ENCODE assay signal across 15 cellular contexts in the genomic region with DNA sequence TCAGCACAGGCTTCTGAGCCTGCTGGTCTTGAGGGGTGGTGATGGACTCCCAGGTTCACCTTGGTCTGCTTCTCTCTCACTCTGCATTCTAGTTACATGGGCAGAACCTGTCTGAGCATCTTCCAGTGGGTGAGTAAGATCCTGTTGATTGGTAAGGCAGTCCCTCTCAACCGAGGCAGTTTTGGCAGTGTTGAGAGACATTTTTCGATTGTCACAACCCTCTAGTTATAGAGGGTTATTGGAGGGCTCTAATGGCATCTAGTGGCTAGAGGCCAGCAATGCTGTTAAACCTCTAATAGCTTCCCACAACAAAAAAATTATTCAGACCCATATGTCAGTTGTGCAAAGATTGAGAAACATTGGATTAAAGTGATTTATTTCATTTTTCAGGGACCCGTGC. TPM values are rescaled to one million over a fixed set of nuclear protein-coding genes. Genes with fewer than 3 reads are reported as not detected.
DNase-seq lines count a peak whose midpoint lies in the region; ATAC-seq and TF ChIP-seq lines count a peak whose summit lies in the region.
"Had no signal": no experiment of that assay in that cellular context is flagged by ENCODE, and none has a peak within 500 bp of the region (broad histone marks: within the 10 kb centered on the region; RNA-seq: fewer than 3 reads in every experiment).

No MANE protein-coding gene starts in this region.

- H3K4me3 ChIP-seq in GM12864 (ENCODE audit: low read depth, low read length), result no peak overlapping the region
- no peak overlapping the region for H3K4me3 ChIP-seq in OCI-LY7 (ENCODE audit: low read depth, low read length, poor library complexity, severe bottlenecking)
- no peak overlapping the region for H3K4me3 ChIP-seq in PC-9
- H3K4me3 ChIP-seq: mucosa of descending colon, SK-N-MC, tibial artery had no signal

- no peaks in the 10 kb centered on the region for H3K36me3 Mint-ChIP-seq in naive B cell

- H3F3A ChIP-seq in PC-9 (ENCODE audit: insufficient read depth, low read depth), result no peaks in the 10 kb centered on the region

- H2AFZ ChIP-seq in OCI-LY7 (ENCODE audit: low read length), result no peak overlapping the region
- no peak overlapping the region for H2AFZ ChIP-seq in PC-9

- DNase-seq in activated CD4-positive, CD25-positive, alpha-beta regulatory T cell treated with anti-CD3 and anti-CD28 coated beads, Interleukin-2, amount 50 U/mL, for 72 hours, result no peak
- DNase-seq in GM12864 (ENCODE audit: low read depth), result no peak
- DNase-seq in OCI-LY7 (ENCODE audit: low spot score), result peak; percentile 67
- DNase-seq in naive B cell, result no peak
- no peak for DNase-seq in PC-9
- no peak for DNase-seq in stimulated activated naive CD4-positive, alpha-beta T cell treated with Interleukin-2 at 50 U/mL for 16 hours (lab: John Stamatoyannopoulos, UW)
- no peak for DNase-seq in left cardiac atrium
- DNase-seq: kidney, NCI-H187 treated with DMSO at 0.1 percent for 48 hours had no signal

- BruUV-seq in OCI-LY7 (replicated peaks; lab: Mats Ljungman, UMichigan), result no TSS peak
- no TSS peak for BruUV-seq in PC-9 (replicated peaks; lab: Mats Ljungman, UMichigan)

- H3K27me3 ChIP-seq in PC-9 (ENCODE audit: insufficient read depth, low read depth), result no peaks in the 10 kb centered on the region
- H3K27me3 ChIP-seq: tibial artery had no signal

- H3K9me2 ChIP-seq in OCI-LY7 (ENCODE audit: insufficient read depth, low read length), result no peaks in the 10 kb centered on the region
- H3K9me2 ChIP-seq in PC-9 (ENCODE audit: insufficient read depth), result no peaks in the 10 kb centered on the region

- H3K36me3 ChIP-seq in OCI-LY7 (ENCODE audit: insufficient read depth, low read length), result no peaks in the 10 kb centered on the region
- H3K36me3 ChIP-seq in PC-9 (ENCODE audit: low read depth), result no peaks in the 10 kb centered on the region
- H3K36me3 ChIP-seq: tibial artery had no signal

- intact Hi-C loops in OCI-LY7 (cut with micrococcal nuclease; ENCODE audit: unreplicated experiment) (loop anchor here (1.0 kb wide), 1 partner anchor 125 kb away; no protein-coding TSS in a partner anchor), PC-9 (cut with micrococcal nuclease; ENCODE audit: unreplicated experiment) (loop anchor here (2.0 kb wide), 1 partner anchor 358 kb away; no protein-coding TSS in a partner anchor), left cardiac atrium (cut with DNase I) (loop anchor here in 1 of 2 donors (10.0 kb wide), 1 partner anchor 360 kb away; no protein-coding TSS in a partner anchor)

- 0 out of 2 replicates have a peak, but pooled peaks cover 4% of the 10 kb centered on the region for H4K20me1 ChIP-seq in OCI-LY7 (ENCODE audit: insufficient read depth, low read length)
- H4K20me1 ChIP-seq in PC-9 (ENCODE audit: insufficient read depth), result 0 out of 2 replicates have a peak, but pooled peaks cover 3% of the 10 kb centered on the region

- CTCF ChIA-PET in OCI-LY7 (lab: Charles Lee; ENCODE audit: unreplicated experiment), result interaction anchor here (2.0 to 2.8 kb wide), 4 partner anchors 9 to 167 kb away, joined by 7 to 23 read pairs (median 12); no protein-coding TSS in a partner anchor
- CTCF ChIA-PET in PC-9 (lab: Charles Lee), result interaction anchor here (0.6 to 1.4 kb wide), 4 partner anchors 29 to 303 kb away, joined by 3 to 14 read pairs (median 5); no protein-coding TSS in a partner anchor

- H3K4me1 ChIP-seq in OCI-LY7 (ENCODE audit: insufficient read depth, low read length, poor library complexity, severe bottlenecking), result peaks cover 69% of the 10 kb centered on the region
- no peaks in the 10 kb centered on the region for H3K4me1 ChIP-seq in PC-9 (replicated peaks; ENCODE audit: insufficient read depth)

- TF ChIP-seq CTCF in GM12864 (IDR thresholded peaks at IDR 0.05; ENCODE audit: low read depth, low read length, missing control alignments), result peak; percentile 44
- TF ChIP-seq CTCF in OCI-LY7 (conservative IDR thresholded peaks at IDR 0.05; ENCODE audit: low read length), result no peak; the same call in 1 of the 2 replicates
- TF ChIP-seq CTCF in PC-9 (conservative IDR thresholded peaks at IDR 0.05), result no peak

- peak overlapping the region in 6 of 8 donors; percentile 9 to 80 (median 44) for H3K4me3 Mint-ChIP-seq in naive B cell

- H3K27ac ChIP-seq in OCI-LY7 (ENCODE audit: low read depth, low read length, poor library complexity, severe bottlenecking) (peak overlapping the region; percentile 7), PC-9 (no peak overlapping the region)
- H3K27ac ChIP-seq: HL-60, SK-N-MC, tibial artery had no signal

- H3K79me2 ChIP-seq in OCI-LY7 (ENCODE audit: insufficient read depth, low read depth, low read length) (peaks cover 51% of the 10 kb centered on the region; the same call in 1 of the 2 replicates), PC-9 (ENCODE audit: low read depth) (no peaks in the 10 kb centered on the region)

- POLR2A ChIA-PET in OCI-LY7 (lab: Charles Lee), result interaction anchor here (1.5 to 4.7 kb wide), 4 partner anchors 17 to 167 kb away, joined by 3 to 31 read pairs (median 16); no protein-coding TSS in a partner anchor
- POLR2A ChIA-PET in PC-9 (lab: Charles Lee; ENCODE audit: unreplicated experiment), result no interaction called here

- peak; percentile 43 to 52 for ATAC-seq in activated CD4-positive, CD25-positive, alpha-beta regulatory T cell treated with anti-CD3 and anti-CD28 coated beads, Interleukin-2, amount 50 U/mL, for 24 hours
- ATAC-seq in naive B cell (ENCODE audit: low read depth in 2 of 2), result peak; percentile 55
- ATAC-seq in left cardiac atrium, result no peak

- H3K4me2 ChIP-seq in OCI-LY7 (ENCODE audit: low read length) (peak overlapping the region; percentile 10), PC-9 (no peak overlapping the region)

- H3K4me1 Mint-ChIP-seq in naive B cell, result peaks cover 73 to 96% (median 92%) of the 10 kb centered on the region in 3 donors

- peak overlapping the region; percentile 66 to 100 (median 86) for H3K27ac Mint-ChIP-seq in naive B cell

- H3K27me3 Mint-ChIP-seq in naive B cell, result no peaks in the 10 kb centered on the region
- H3K27me3 Mint-ChIP-seq: progenitor cell of endocrine pancreas had no signal

- H3K9me3 ChIP-seq in OCI-LY7 (ENCODE audit: low read length), result no peaks in the 10 kb centered on the region
- no peaks in the 10 kb centered on the region for H3K9me3 ChIP-seq in PC-9 (ENCODE audit: insufficient read depth, low read depth)
- H3K9me3 ChIP-seq: mucosa of descending colon, tibial artery had no signal

- H3K9me3 Mint-ChIP-seq in naive B cell, result no peaks in the 10 kb centered on the region

RNA-seq across cellular contexts. Expression of a gene that starts 9.3 kb away (rescaled TPM):
- 39.1 and 60.8 TPM in 2 replicates for total RNA-seq in OCI-LY7 (2014; rRNA removed; shearing (Covaris generic))
- 58.4 and 68.0 TPM in 2 replicates for total RNA-seq in OCI-LY7 (2022)
- 10 to 100 TPM in 5 of 6 donors, 1 to 10 TPM in 1; 9.7 to 41.3 (median 29.6) TPM for polyA plus RNA-seq in naive B cell (ENCODE audit: low read depth in 6 of 6)
- 33.5 and 37.7 TPM in 2 replicates for total RNA-seq in PC-9 (2021)
- total RNA-seq in left cardiac atrium, result 100 to 1,000 TPM; 110 to 142 TPM

Comparison
In these comparisons a context has a peak if more than half of its experiments do, and no peak if none do; other contexts are left out.
1. ATAC-seq: peak in activated CD4-positive, CD25-positive, alpha-beta regulatory T cell treated with anti-CD3 and anti-CD28 coated beads, Interleukin-2, amount 50 U/mL, for 24 hours (2 of 2) and naive B cell (2 of 2); none in left cardiac atrium (0 of 2).